Comparison of ENCODE assay signal across 1 cellular context in genomic region chr19:35037716-35038622, GRCh38.
TF ChIP-seq lines count a peak whose summit lies in the region.

No MANE protein-coding gene starts in this region.

TF ChIP-seq in GM23338, 12 proteins besides CTCF, POLR2A, EP300 and RAD21 (continued from another document):
- TF ChIP-seq, protein P1, sequence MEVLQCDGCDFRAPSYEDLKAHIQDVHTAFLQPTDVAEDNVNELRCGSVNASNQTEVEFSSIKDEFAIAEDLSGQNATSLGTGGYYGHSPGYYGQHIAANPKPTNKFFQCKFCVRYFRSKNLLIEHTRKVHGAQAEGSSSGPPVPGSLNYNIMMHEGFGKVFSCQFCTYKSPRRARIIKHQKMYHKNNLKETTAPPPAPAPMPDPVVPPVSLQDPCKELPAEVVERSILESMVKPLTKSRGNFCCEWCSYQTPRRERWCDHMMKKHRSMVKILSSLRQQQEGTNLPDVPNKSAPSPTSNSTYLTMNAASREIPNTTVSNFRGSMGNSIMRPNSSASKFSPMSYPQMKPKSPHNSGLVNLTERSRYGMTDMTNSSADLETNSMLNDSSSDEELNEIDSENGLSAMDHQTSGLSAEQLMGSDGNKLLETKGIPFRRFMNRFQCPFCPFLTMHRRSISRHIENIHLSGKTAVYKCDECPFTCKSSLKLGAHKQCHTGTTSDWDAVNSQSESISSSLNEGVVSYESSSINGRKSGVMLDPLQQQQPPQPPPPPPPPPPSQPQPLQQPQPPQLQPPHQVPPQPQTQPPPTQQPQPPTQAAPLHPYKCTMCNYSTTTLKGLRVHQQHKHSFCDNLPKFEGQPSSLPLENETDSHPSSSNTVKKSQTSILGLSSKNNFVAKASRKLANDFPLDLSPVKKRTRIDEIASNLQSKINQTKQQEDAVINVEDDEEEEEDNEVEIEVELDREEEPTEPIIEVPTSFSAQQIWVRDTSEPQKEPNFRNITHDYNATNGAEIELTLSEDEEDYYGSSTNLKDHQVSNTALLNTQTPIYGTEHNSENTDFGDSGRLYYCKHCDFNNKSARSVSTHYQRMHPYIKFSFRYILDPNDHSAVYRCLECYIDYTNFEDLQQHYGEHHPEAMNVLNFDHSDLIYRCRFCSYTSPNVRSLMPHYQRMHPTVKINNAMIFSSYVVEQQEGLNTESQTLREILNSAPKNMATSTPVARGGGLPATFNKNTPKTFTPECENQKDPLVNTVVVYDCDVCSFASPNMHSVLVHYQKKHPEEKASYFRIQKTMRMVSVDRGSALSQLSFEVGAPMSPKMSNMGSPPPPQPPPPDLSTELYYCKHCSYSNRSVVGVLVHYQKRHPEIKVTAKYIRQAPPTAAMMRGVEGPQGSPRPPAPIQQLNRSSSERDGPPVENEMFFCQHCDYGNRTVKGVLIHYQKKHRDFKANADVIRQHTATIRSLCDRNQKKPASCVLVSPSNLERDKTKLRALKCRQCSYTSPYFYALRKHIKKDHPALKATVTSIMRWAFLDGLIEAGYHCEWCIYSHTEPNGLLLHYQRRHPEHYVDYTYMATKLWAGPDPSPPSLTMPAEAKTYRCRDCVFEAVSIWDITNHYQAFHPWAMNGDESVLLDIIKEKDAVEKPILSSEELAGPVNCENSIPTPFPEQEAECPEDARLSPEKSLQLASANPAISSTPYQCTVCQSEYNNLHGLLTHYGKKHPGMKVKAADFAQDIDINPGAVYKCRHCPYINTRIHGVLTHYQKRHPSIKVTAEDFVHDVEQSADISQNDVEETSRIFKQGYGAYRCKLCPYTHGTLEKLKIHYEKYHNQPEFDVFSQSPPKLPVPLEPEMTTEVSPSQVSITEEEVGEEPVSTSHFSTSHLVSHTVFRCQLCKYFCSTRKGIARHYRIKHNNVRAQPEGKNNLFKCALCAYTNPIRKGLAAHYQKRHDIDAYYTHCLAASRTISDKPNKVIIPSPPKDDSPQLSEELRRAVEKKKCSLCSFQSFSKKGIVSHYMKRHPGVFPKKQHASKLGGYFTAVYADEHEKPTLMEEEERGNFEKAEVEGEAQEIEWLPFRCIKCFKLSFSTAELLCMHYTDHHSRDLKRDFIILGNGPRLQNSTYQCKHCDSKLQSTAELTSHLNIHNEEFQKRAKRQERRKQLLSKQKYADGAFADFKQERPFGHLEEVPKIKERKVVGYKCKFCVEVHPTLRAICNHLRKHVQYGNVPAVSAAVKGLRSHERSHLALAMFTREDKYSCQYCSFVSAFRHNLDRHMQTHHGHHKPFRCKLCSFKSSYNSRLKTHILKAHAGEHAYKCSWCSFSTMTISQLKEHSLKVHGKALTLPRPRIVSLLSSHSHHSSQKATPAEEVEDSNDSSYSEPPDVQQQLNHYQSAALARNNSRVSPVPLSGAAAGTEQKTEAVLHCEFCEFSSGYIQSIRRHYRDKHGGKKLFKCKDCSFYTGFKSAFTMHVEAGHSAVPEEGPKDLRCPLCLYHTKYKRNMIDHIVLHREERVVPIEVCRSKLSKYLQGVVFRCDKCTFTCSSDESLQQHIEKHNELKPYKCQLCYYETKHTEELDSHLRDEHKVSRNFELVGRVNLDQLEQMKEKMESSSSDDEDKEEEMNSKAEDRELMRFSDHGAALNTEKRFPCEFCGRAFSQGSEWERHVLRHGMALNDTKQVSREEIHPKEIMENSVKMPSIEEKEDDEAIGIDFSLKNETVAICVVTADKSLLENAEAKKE (CRISPR knock-in tag; IDR thresholded peaks at IDR 0.05), result no peak
- TF ChIP-seq JUNB (IDR thresholded peaks at IDR 0.05; ENCODE audit: unreplicated experiment), result no peak
- TF ChIP-seq ZNF331 (CRISPR knock-in tag; IDR thresholded peaks at IDR 0.05; ENCODE audit: low read depth), result no peak
- no peak for TF ChIP-seq REST (IDR thresholded peaks at IDR 0.05; ENCODE audit: unreplicated experiment)
- TF ChIP-seq CREB1 (CRISPR knock-in tag; IDR thresholded peaks at IDR 0.05; ENCODE audit: low read depth), result no peak
- TF ChIP-seq EZH2 (IDR thresholded peaks at IDR 0.05; ENCODE audit: low read depth, unreplicated experiment), result no peak
- no peak for TF ChIP-seq ETS1 (IDR thresholded peaks at IDR 0.05)
- TF ChIP-seq ZNF114 (CRISPR knock-in tag; IDR thresholded peaks at IDR 0.05), result no peak
- TF ChIP-seq EZH2phosphoT487 (IDR thresholded peaks at IDR 0.05; ENCODE audit: unreplicated experiment), result no peak
- TF ChIP-seq POLR2AphosphoS5 (IDR thresholded peaks at IDR 0.05; ENCODE audit: low read depth), result no peak
TF ChIP-seq in GM23338: peak in this region for 0.
